ENCODE assay signal across 14 cellular contexts in the genomic region with DNA sequence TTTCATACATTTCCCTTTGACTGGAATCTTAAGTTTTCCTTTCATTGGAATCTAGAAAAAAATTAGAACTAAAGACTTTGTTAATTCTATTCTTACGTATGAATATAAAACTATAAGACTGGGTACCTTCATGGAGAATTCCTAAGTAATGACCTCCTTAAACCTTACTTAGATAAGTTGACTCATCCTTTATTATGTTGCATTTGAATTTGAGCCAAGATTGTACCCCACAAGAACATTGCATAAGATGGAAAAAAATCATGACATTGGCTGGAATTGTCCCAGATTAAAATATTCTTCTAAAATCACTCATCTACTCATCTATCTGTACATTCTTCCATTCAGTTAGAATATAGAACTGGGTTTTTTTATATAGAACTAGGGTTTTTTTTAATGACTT.
DNase-seq lines count a peak whose midpoint lies in the region; ATAC-seq lines count a peak whose summit lies in the region.
"Had no signal": no experiment of that assay in that cellular context is flagged by ENCODE, and none has a peak within 500 bp of the region (broad histone marks: within the 10 kb centered on the region; RNA-seq: fewer than 3 reads in every experiment).

No MANE protein-coding gene starts in this region.

- peak; percentile 48 for DNase-seq in EH (ENCODE audit: low read depth)
- DNase-seq in LHCN-M2 (ENCODE audit: low read depth), result peak; percentile 71
- peak; percentile 7 for DNase-seq in astrocyte of the hippocampus (ENCODE audit: low read depth, low spot score)
- DNase-seq in fibroblast of the conjunctiva (ENCODE audit: low read depth), result peak; percentile 13
- DNase-seq in activated CD4-positive, alpha-beta memory T cell treated with anti-CD3 and anti-CD28 coated beads, Interleukin-2, amount 10 ng/mL, durations not matched to agents 7 days and 5 days, result no peak
- no peak for DNase-seq in left ventricle myocardium superior
- no peak for DNase-seq in NAMALWA (ENCODE audit: low spot score)
- DNase-seq: C1 segment of cervical spinal cord; NCI-H1105; NCI-H1694 treated with DMSO at 0.1 percent for 48 hours; NCI-H446 treated with DMSO at 0.1 percent for 48 hours; NK-92 treated with Interleukin-12 subunit alpha and Interleukin-12 subunit beta, amount 100 ng/mL, for 24 hours; SIG-M5 had no signal

- CTCF ChIA-PET in activated CD4-positive, alpha-beta memory T cell treated with anti-CD3 and anti-CD28 coated beads, Interleukin-2, amount 10 ng/mL, durations not matched to agents 7 days and 5 days (lab: Charles Lee), result no interaction called here

- no peak overlapping the region for H3K27ac Mint-ChIP-seq in activated CD4-positive, alpha-beta memory T cell treated with anti-CD3 and anti-CD28 coated beads, Interleukin-2, amount 10 ng/mL, durations not matched to agents 7 days and 5 days

- peaks cover 10% of the 10 kb centered on the region for H3K27me3 Mint-ChIP-seq in activated CD4-positive, alpha-beta memory T cell treated with anti-CD3 and anti-CD28 coated beads, Interleukin-2, amount 10 ng/mL, durations not matched to agents 7 days and 5 days

- POLR2A ChIA-PET in activated CD4-positive, alpha-beta memory T cell treated with anti-CD3 and anti-CD28 coated beads, Interleukin-2, amount 10 ng/mL, durations not matched to agents 7 days and 5 days (lab: Charles Lee), result no interaction called here

- intact Hi-C loops in left ventricle myocardium superior (cut with micrococcal nuclease), result no loop called here

- no peak overlapping the region for H3K4me3 Mint-ChIP-seq in activated CD4-positive, alpha-beta memory T cell treated with anti-CD3 and anti-CD28 coated beads, Interleukin-2, amount 10 ng/mL, durations not matched to agents 7 days and 5 days

- no peaks in the 10 kb centered on the region for H3K36me3 Mint-ChIP-seq in activated CD4-positive, alpha-beta memory T cell treated with anti-CD3 and anti-CD28 coated beads, Interleukin-2, amount 10 ng/mL, durations not matched to agents 7 days and 5 days (ENCODE audit: low read depth)

- no peaks in the 10 kb centered on the region for H3K4me1 Mint-ChIP-seq in activated CD4-positive, alpha-beta memory T cell treated with anti-CD3 and anti-CD28 coated beads, Interleukin-2, amount 10 ng/mL, durations not matched to agents 7 days and 5 days

- H3K9me3 Mint-ChIP-seq in activated CD4-positive, alpha-beta memory T cell treated with anti-CD3 and anti-CD28 coated beads, Interleukin-2, amount 10 ng/mL, durations not matched to agents 7 days and 5 days, result no peaks in the 10 kb centered on the region

- ATAC-seq in left ventricle myocardium superior, result no peak
- ATAC-seq in GM18909 (IDR thresholded peaks at IDR 0.05; ENCODE audit: poor library complexity, unreplicated experiment), result no peak

Comparison
In these comparisons a context has a peak if more than half of its experiments do, and no peak if none do; other contexts are left out.
1. DNase-seq: peak in EH (single experiment), LHCN-M2 (single experiment), astrocyte of the hippocampus (single experiment) and fibroblast of the conjunctiva (single experiment); none in activated CD4-positive, alpha-beta memory T cell treated with anti-CD3 and anti-CD28 coated beads, Interleukin-2, amount 10 ng/mL, durations not matched to agents 7 days and 5 days (single experiment), left ventricle myocardium superior (single experiment) and NAMALWA (single experiment).